26 cellular contexts compared by ENCODE assay signal in genomic region chr1:9265037-9265436, GRCh38.
"Had no signal": no experiment of that assay in that cellular context is flagged by ENCODE, and none has a peak within 500 bp of the region (broad histone marks: within the 10 kb centered on the region; RNA-seq: fewer than 3 reads in every experiment).

No MANE protein-coding gene starts in this region.

- DNase-seq: activated B cell treated with CpG ODN at 0.5 μM for 24 hours; activated CD4-positive, alpha-beta T cell treated with anti-CD3 and anti-CD28 coated beads for 48 hours; activated CD4-positive, alpha-beta T cell treated with anti-CD3 and anti-CD28 coated beads, Interleukin-2, amount 50 U/mL, for 1 hour; activated CD4-positive, alpha-beta T cell treated with anti-CD3 and anti-CD28 coated beads, Interleukin-2, amount 50 U/mL, for 48 hours; activated CD8-positive, alpha-beta memory T cell treated with anti-CD3 and anti-CD28 coated beads for 24 hours; activated CD8-positive, alpha-beta T cell treated with anti-CD3 and anti-CD28 coated beads for 36 hours; activated effector memory CD4-positive, alpha-beta T cell treated with Interleukin-2 at 50 U/mL for 16 hours; activated gamma-delta T cell treated with Interleukin-2 at 50 U/mL for 16 hours; activated naive CD4-positive, alpha-beta T cell treated with anti-CD3 and anti-CD28 coated beads, Interleukin-2, amount 50 U/mL, for 16 hours; activated naive CD4-positive, alpha-beta T cell treated with Interleukin-2 at 50 U/mL for 16 hours; activated T-cell treated with anti-CD3 and anti-CD28 coated beads, Interleukin-2, amount 50 U/mL, for 4 hours; brain microvascular endothelial cell; dermis blood vessel endothelial cell; effector CD4-positive, alpha-beta T cell; effector memory CD8-positive, alpha-beta T cell; erythroblast; foreskin keratinocyte; heart right ventricle; T-cell; T1000; WERI-Rb-1 had no signal

- H3K27ac ChIP-seq: brain microvascular endothelial cell, coronary artery, foreskin keratinocyte, heart right ventricle, WERI-Rb-1 had no signal

- H3K4me3 ChIP-seq: coronary artery, esophagus muscularis mucosa, gastroesophageal sphincter, heart right ventricle had no signal

- H3K4me1 ChIP-seq: foreskin keratinocyte had no signal

- ATAC-seq: activated CD4-positive, CD25-positive, alpha-beta regulatory T cell treated with anti-CD3 and anti-CD28 coated beads, Interleukin-2, amount 50 U/mL, for 24 hours; activated CD8-positive, alpha-beta T cell treated with anti-CD3 and anti-CD28 coated beads for 36 hours; activated T-cell treated with anti-CD3 and anti-CD28 coated beads, Interleukin-2, amount 50 U/mL, for 4 hours; activated T-helper 17 cell treated with anti-CD3 and anti-CD28 coated beads, Interleukin-2, amount 50 U/mL, for 72 hours; effector memory CD8-positive, alpha-beta T cell; foreskin keratinocyte; gastroesophageal sphincter; heart right ventricle; T-cell had no signal

- H3K27me3 ChIP-seq: brain microvascular endothelial cell, esophagus muscularis mucosa, gastroesophageal sphincter, heart right ventricle had no signal

- H3K9me3 ChIP-seq: esophagus muscularis mucosa, gastroesophageal sphincter, heart right ventricle had no signal
